ENCODE assay signal across 24 cellular contexts in genomic region chrX:116881961-116882360, GRCh38.
DNase-seq lines count a peak whose midpoint lies in the region; ATAC-seq and TF ChIP-seq lines count a peak whose summit lies in the region.
"Had no signal": no experiment of that assay in that cellular context is flagged by ENCODE, and none has a peak within 500 bp of the region (broad histone marks: within the 10 kb centered on the region; RNA-seq: fewer than 3 reads in every experiment).

No MANE protein-coding gene starts in this region.

- peak; percentile 57 for ATAC-seq in left lung
- peak; percentile 32 for ATAC-seq in upper lobe of right lung
- no peak for ATAC-seq in stimulated activated effector memory CD8-positive, alpha-beta T cell treated with anti-CD3 and anti-CD28 coated beads, Interleukin-12 subunit alpha, Interleukin-12 subunit beta, amount 100 ng/mL, for 72 hours

- H3K79me2 ChIP-seq in hepatocyte = no peaks in the 10 kb centered on the region

- peaks cover 14% of the 10 kb centered on the region for H3K9me3 Mint-ChIP-seq in stimulated activated effector memory CD8-positive, alpha-beta T cell treated with anti-CD3 and anti-CD28 coated beads, Interleukin-12 subunit alpha, Interleukin-12 subunit beta, amount 100 ng/mL, for 72 hours

- H3K36me3 ChIP-seq in hepatocyte (replicated peaks; ENCODE audit: insufficient read depth, low read depth) (no peaks in the 10 kb centered on the region), left lung (no peaks in the 10 kb centered on the region), upper lobe of right lung (no peaks in the 10 kb centered on the region)
- H3K36me3 ChIP-seq: BE2C, BLaER1 had no signal

- H3K27me3 ChIP-seq in hepatocyte = no peaks in the 10 kb centered on the region
- H3K27me3 ChIP-seq in left lung = no peaks in the 10 kb centered on the region
- H3K27me3 ChIP-seq in upper lobe of right lung = no peaks in the 10 kb centered on the region
- H3K27me3 ChIP-seq: BE2C, BLaER1 had no signal

- DNase-seq in ELF-1 (ENCODE audit: low read depth, low spot score) = peak; percentile 4
- DNase-seq in hepatocyte (ENCODE audit: low spot score) = peak; percentile 14
- no peak for DNase-seq in left lung
- no peak for DNase-seq in upper lobe of right lung
- DNase-seq in NCI-H526 treated with DMSO at 0.1 percent for 48 hours (lab: John Stamatoyannopoulos, UW) = no peak
- no peak for DNase-seq in NCI-H187 treated with DMSO at 0.1 percent for 48 hours (lab: John Stamatoyannopoulos, UW)
- no peak for DNase-seq in stimulated activated effector memory CD8-positive, alpha-beta T cell treated with anti-CD3 and anti-CD28 coated beads, Interleukin-12 subunit alpha, Interleukin-12 subunit beta, amount 100 ng/mL, for 72 hours (ENCODE audit: low spot score in 2 of 2)
- DNase-seq: 8988T; ACHN; BE2C; C1 segment of cervical spinal cord; CD4-positive, alpha-beta memory T cell; CD4-positive, CD25-positive, alpha-beta regulatory T cell; CD8-positive, alpha-beta memory T cell; COR-L47; DMS 273 treated with DMSO at 0.1 percent for 48 hours; DMS153; DMS53; DMS79; DND-41; EL; GF-D8 had no signal

- H3K4me3 ChIP-seq in hepatocyte = no peak overlapping the region
- no peak overlapping the region for H3K4me3 ChIP-seq in left lung
- no peak overlapping the region for H3K4me3 ChIP-seq in upper lobe of right lung
- H3K4me3 ChIP-seq: BLaER1 had no signal

- H3K4me3 Mint-ChIP-seq in stimulated activated effector memory CD8-positive, alpha-beta T cell treated with anti-CD3 and anti-CD28 coated beads, Interleukin-12 subunit alpha, Interleukin-12 subunit beta, amount 100 ng/mL, for 72 hours = no peak overlapping the region
- H3K4me3 Mint-ChIP-seq: CD14-positive monocyte; CD4-positive, alpha-beta memory T cell; CD4-positive, CD25-positive, alpha-beta regulatory T cell; CD8-positive, alpha-beta memory T cell had no signal

- no peak overlapping the region for H3K27ac ChIP-seq in hepatocyte
- no peak overlapping the region for H3K27ac ChIP-seq in left lung
- H3K27ac ChIP-seq in upper lobe of right lung = no peak overlapping the region
- H3K27ac ChIP-seq: BLaER1 had no signal

- H3K4me1 ChIP-seq in hepatocyte (ENCODE audit: insufficient read depth) (no peaks in the 10 kb centered on the region), left lung (no peaks in the 10 kb centered on the region), upper lobe of right lung (no peaks in the 10 kb centered on the region)
- H3K4me1 ChIP-seq: BE2C, BLaER1 had no signal

- no peaks in the 10 kb centered on the region for H4K20me1 ChIP-seq in hepatocyte (ENCODE audit: insufficient read depth, poor library complexity, severe bottlenecking)
- H4K20me1 ChIP-seq: BLaER1 had no signal

- TF ChIP-seq CTCF in hepatocyte (IDR thresholded peaks at IDR 0.05; ENCODE audit: poor library complexity) (no peak), left lung (IDR thresholded peaks at IDR 0.05) (no peak), upper lobe of right lung (IDR thresholded peaks at IDR 0.05) (no peak)

- no peaks in the 10 kb centered on the region for H3K9me3 ChIP-seq in hepatocyte (ENCODE audit: low read depth)
- H3K9me3 ChIP-seq in left lung = no peaks in the 10 kb centered on the region
- H3K9me3 ChIP-seq in upper lobe of right lung = no peaks in the 10 kb centered on the region
- H3K9me3 ChIP-seq: BE2C, BLaER1 had no signal

- no peaks in the 10 kb centered on the region for H3K4me1 Mint-ChIP-seq in stimulated activated effector memory CD8-positive, alpha-beta T cell treated with anti-CD3 and anti-CD28 coated beads, Interleukin-12 subunit alpha, Interleukin-12 subunit beta, amount 100 ng/mL, for 72 hours
- H3K4me1 Mint-ChIP-seq: CD14-positive monocyte; CD4-positive, alpha-beta memory T cell; CD4-positive, CD25-positive, alpha-beta regulatory T cell; CD8-positive, alpha-beta memory T cell had no signal

- H3K4me2 ChIP-seq in hepatocyte = no peak overlapping the region
- H3K4me2 ChIP-seq: BLaER1 had no signal

- H3K36me3 Mint-ChIP-seq in stimulated activated effector memory CD8-positive, alpha-beta T cell treated with anti-CD3 and anti-CD28 coated beads, Interleukin-12 subunit alpha, Interleukin-12 subunit beta, amount 100 ng/mL, for 72 hours = no peaks in the 10 kb centered on the region
- H3K36me3 Mint-ChIP-seq: CD14-positive monocyte; CD4-positive, alpha-beta memory T cell; CD4-positive, CD25-positive, alpha-beta regulatory T cell; CD8-positive, alpha-beta memory T cell had no signal

- H3K9me2 ChIP-seq in hepatocyte (replicated peaks; ENCODE audit: insufficient read depth) = no peaks in the 10 kb centered on the region

- WGBS in hepatocyte (ENCODE audit: low lambda C conversion rate, missing lambda C conversion rate) = 50% methylated on average over 1 of the region's 1 CpG

- intact Hi-C loops in left lung (cut with DNase I) = no loop called here
- intact Hi-C loops in upper lobe of right lung (cut with DNase I) = no loop called here

- no peak overlapping the region for H2AFZ ChIP-seq in hepatocyte

- H3K27ac Mint-ChIP-seq in stimulated activated effector memory CD8-positive, alpha-beta T cell treated with anti-CD3 and anti-CD28 coated beads, Interleukin-12 subunit alpha, Interleukin-12 subunit beta, amount 100 ng/mL, for 72 hours = no peak overlapping the region
- H3K27ac Mint-ChIP-seq: CD14-positive monocyte; CD4-positive, alpha-beta memory T cell; CD4-positive, CD25-positive, alpha-beta regulatory T cell; CD8-positive, alpha-beta memory T cell had no signal

Comparison
In these comparisons a context has a peak if more than half of its experiments do, and no peak if none do; other contexts are left out.
1. DNase-seq: peak in ELF-1 (single experiment) and hepatocyte (single experiment); none in left lung (0 of 2), upper lobe of right lung (single experiment), NCI-H526 treated with DMSO at 0.1 percent for 48 hours (single experiment), NCI-H187 treated with DMSO at 0.1 percent for 48 hours (single experiment) and stimulated activated effector memory CD8-positive, alpha-beta T cell treated with anti-CD3 and anti-CD28 coated beads, Interleukin-12 subunit alpha, Interleukin-12 subunit beta, amount 100 ng/mL, for 72 hours (0 of 2).